ENCODE assay signal across 20 cellular contexts in genomic region chr19:7358102-7358597, GRCh38.
"Had no signal": no experiment of that assay in that cellular context is flagged by ENCODE, and none has a peak within 500 bp of the region (broad histone marks: within the 10 kb centered on the region; RNA-seq: fewer than 3 reads in every experiment).

No MANE protein-coding gene starts in this region.

- ATAC-seq: activated CD4-positive, CD25-positive, alpha-beta regulatory T cell treated with anti-CD3 and anti-CD28 coated beads, Interleukin-2, amount 50 U/mL, for 24 hours; activated CD8-positive, alpha-beta memory T cell treated with anti-CD3 and anti-CD28 coated beads, Interleukin-2, amount 10 ng/mL, durations not matched to agents 7 days and 5 days; foreskin keratinocyte; left ventricle myocardium superior; stimulated activated naive CD8-positive, alpha-beta T cell treated with anti-CD3 and anti-CD28 coated beads, Interleukin-15, Interleukin-2, amounts not matched to agents 100 U/mL and 50 U/mL, for 24 hours had no signal

- DNase-seq: activated CD8-positive, alpha-beta memory T cell treated with anti-CD3 and anti-CD28 coated beads, Interleukin-2, amount 10 ng/mL, durations not matched to agents 7 days and 5 days; activated naive CD4-positive, alpha-beta T cell treated with anti-CD3 and anti-CD28 coated beads, Interleukin-2, amount 50 U/mL, for 16 hours; activated T-cell treated with anti-CD3 and anti-CD28 coated beads, Interleukin-2, amount 50 U/mL, for 1 hour; cortex of kidney; effector CD4-positive, alpha-beta T cell; foreskin keratinocyte; kidney glomerular epithelial cell; left ventricle myocardium superior; mesenchymal stem cell; stimulated activated CD4-positive, alpha-beta T cell treated with anti-CD3 and anti-CD28 coated beads, Interleukin-15, amount 100 ng/mL, for 24 hours; stimulated activated CD4-positive, alpha-beta T cell treated with anti-CD3 and anti-CD28 coated beads, Interleukin-4, amount 100 ng/mL, for 1 hour; stimulated activated naive CD8-positive, alpha-beta T cell treated with anti-CD3 and anti-CD28 coated beads, Interleukin-15, Interleukin-2, amounts not matched to agents 100 U/mL and 50 U/mL, for 24 hours; SW 1271; testis; upper lobe of left lung had no signal

- H3K4me1 Mint-ChIP-seq: brain had no signal

- H3K27ac Mint-ChIP-seq: activated CD8-positive, alpha-beta memory T cell treated with anti-CD3 and anti-CD28 coated beads, Interleukin-2, amount 10 ng/mL, durations not matched to agents 7 days and 5 days; brain; nephron; T-helper 2 cell treated with Interferon-gamma antibody and Interleukin-4, amounts not matched to agents 5 μg/mL and 100 μg/mL, for 36 hours had no signal

- H3K27me3 ChIP-seq: testis, upper lobe of left lung had no signal

- H3K9me3 Mint-ChIP-seq: T-helper 2 cell treated with Interferon-gamma antibody and Interleukin-4, amounts not matched to agents 5 μg/mL and 100 μg/mL, for 36 hours had no signal

- H3K9me3 ChIP-seq: testis, upper lobe of left lung had no signal

- H3K27me3 Mint-ChIP-seq: activated CD8-positive, alpha-beta memory T cell treated with anti-CD3 and anti-CD28 coated beads, Interleukin-2, amount 10 ng/mL, durations not matched to agents 7 days and 5 days; brain had no signal

- H3K4me1 ChIP-seq: foreskin keratinocyte, testis had no signal

- H3K36me3 ChIP-seq: upper lobe of left lung had no signal

- H3K4me3 ChIP-seq: skin epidermis, testis, upper lobe of left lung had no signal

- H3K4me3 Mint-ChIP-seq: activated CD8-positive, alpha-beta memory T cell treated with anti-CD3 and anti-CD28 coated beads, Interleukin-2, amount 10 ng/mL, durations not matched to agents 7 days and 5 days; brain; nephron; T-helper 2 cell treated with Interferon-gamma antibody and Interleukin-4, amounts not matched to agents 5 μg/mL and 100 μg/mL, for 36 hours had no signal

- H3K27ac ChIP-seq: foreskin keratinocyte, skin epidermis, testis, upper lobe of left lung had no signal
